ENCODE assay signal across 1 cellular context in genomic region chr14:55051165-55051425, GRCh38.
TF ChIP-seq lines count a peak whose summit lies in the region.

No MANE protein-coding gene starts in this region.

TF ChIP-seq in H1, 55 proteins besides CTCF, POLR2A, EP300 and RAD21:
- TF ChIP-seq SP1 (IDR thresholded peaks at IDR 0.05; ENCODE audit: low read depth, low read length), result no peak
